Comparison of ENCODE assay signal across 1 cellular context in the genomic region with DNA sequence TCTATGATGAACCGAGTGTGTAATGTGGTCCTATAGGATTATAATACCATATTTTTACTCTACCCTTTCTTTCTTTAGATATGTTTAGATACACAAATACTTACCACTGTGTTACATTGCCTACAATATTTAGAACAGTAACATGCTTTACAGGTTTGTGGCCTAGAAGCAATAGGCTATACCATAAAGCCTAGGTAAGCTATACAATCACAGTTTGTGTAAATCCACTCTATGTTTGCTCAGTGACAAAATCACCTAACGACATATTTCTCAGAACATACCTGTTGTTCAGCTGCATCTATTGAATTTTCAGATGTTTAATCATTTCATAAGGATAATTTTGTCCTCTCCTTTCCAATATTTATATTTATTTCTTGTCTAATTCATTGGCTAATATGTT.
TF ChIP-seq lines count a peak whose summit lies in the region.

No MANE protein-coding gene starts in this region.

TF ChIP-seq in HepG2, 621 proteins besides CTCF, POLR2A, EP300 and RAD21 (continued from another document):
- no peak for TF ChIP-seq CEBPB (IDR thresholded peaks at IDR 0.05; ENCODE audit: borderline replicate concordance, low read depth, low read length)
- no peak for TF ChIP-seq ZNF496 (CRISPR knock-in tag; IDR thresholded peaks at IDR 0.05; ENCODE audit: insufficient replicate concordance)
- TF ChIP-seq CBFB (CRISPR knock-in tag; IDR thresholded peaks at IDR 0.05): no peak
- TF ChIP-seq NONO (IDR thresholded peaks at IDR 0.05): no peak
- no peak for TF ChIP-seq NONO (CRISPR knock-in tag; conservative IDR thresholded peaks at IDR 0.05)
